ENCODE assay signal across 10 cellular contexts in the genomic region with DNA sequence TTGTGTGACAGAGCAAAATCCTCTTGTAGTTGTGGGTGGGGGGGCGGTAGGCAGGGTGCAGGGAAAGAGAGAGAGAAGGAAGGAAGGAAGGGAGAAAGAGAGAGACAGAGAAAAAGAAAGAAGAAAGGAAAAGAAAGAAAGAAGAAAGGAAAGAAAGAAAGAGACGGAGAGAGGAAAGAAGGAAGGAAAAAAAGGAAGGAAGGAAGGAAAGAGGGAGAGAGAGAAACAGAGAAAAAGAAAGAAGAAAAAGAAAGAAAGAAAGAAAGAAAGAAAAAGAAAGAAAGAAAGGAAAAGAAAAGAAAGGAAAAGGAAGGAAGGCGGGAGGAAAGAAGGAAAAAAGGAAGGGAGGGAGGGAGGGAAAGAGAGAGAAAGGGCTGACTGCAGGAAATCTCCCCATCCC. TPM values are rescaled to one million over a fixed set of nuclear protein-coding genes. Genes with fewer than 3 reads are reported as not detected.
"Had no signal": no experiment of that assay in that cellular context is flagged by ENCODE, and none has a peak within 500 bp of the region (broad histone marks: within the 10 kb centered on the region; RNA-seq: fewer than 3 reads in every experiment).

No MANE protein-coding gene starts in this region.

- H3K36me3 Mint-ChIP-seq: IgD-negative memory B cell had no signal

- H3K4me3 ChIP-seq: GM23248, HAP-1 had no signal

- H3K9me3 Mint-ChIP-seq: IgD-negative memory B cell had no signal

- H3K27ac ChIP-seq: GM23248, HL-60 had no signal

- H3K9ac ChIP-seq: GM23248 had no signal

- H3K9me3 ChIP-seq: HAP-1 had no signal

- H3K36me3 ChIP-seq: HAP-1 had no signal

- H3K27ac Mint-ChIP-seq: IgD-negative memory B cell had no signal

- H3K4me1 Mint-ChIP-seq: IgD-negative memory B cell had no signal

- H3K4me3 Mint-ChIP-seq: IgD-negative memory B cell had no signal

- DNase-seq: GM23248, GOT3, H7, KG1 had no signal

- H3K4me1 ChIP-seq: HAP-1 had no signal

RNA-seq across cellular contexts. Expression of a gene that starts 17.6 kb away (rescaled TPM):
- total RNA-seq: H7, HepG2, HT1080 had no signal

RNA-seq across cellular contexts. Expression of a gene that starts 29.2 kb away (rescaled TPM):
- total RNA-seq: GM23248, H4, H7, HepG2, HT1080 had no signal

RNA-seq across cellular contexts. Expression of a gene that starts 40.4 kb away (rescaled TPM):
- total RNA-seq: GM23248, H4, HepG2, HT1080 had no signal

RNA-seq across cellular contexts. Expression of a gene that starts 51.4 kb away (rescaled TPM):
- total RNA-seq: GM23248, H7, HT1080 had no signal
